Comparison of ENCODE assay signal across 23 cellular contexts in the genomic region with DNA sequence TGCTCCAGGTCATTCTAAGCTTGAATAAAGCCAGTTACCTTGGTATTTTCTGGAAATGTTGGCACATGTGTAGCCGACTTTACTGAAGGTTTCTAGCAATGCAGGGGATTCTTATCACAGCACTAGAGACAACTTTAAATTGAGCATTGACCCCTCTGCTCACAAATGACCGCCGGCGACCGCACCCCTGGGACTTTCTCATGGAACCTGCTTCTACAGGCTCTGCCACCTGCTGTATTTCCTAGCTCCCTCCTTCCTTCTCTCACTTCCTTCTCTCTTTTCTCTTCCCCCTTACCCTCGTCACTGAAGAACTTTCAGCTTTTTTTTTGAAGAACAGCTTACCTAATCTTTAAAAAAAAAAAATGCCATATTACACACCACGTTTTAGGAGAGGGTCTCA. TPM values are rescaled to one million over a fixed set of nuclear protein-coding genes. Genes with fewer than 3 reads are reported as not detected.
A peak's percentile ranks its signal among the peaks of the same experiment; 100 is the strongest.
DNase-seq lines count a peak whose midpoint lies in the region; ATAC-seq and TF ChIP-seq lines count a peak whose summit lies in the region.
"Had no signal": no experiment of that assay in that cellular context is flagged by ENCODE, and none has a peak within 500 bp of the region (broad histone marks: within the 10 kb centered on the region; RNA-seq: fewer than 3 reads in every experiment).

No MANE protein-coding gene starts in this region.

- intact Hi-C loops in colonic mucosa (cut with DNase I), result no loop called here

- peak; percentile 79 for DNase-seq in NOMO-1 treated with DMSO at 0.1 percent for 48 hours (lab: John Stamatoyannopoulos, UW; ENCODE audit: unreplicated experiment)
- DNase-seq in colonic mucosa, result peak; percentile 53
- DNase-seq in naive B cell, result no peak
- DNase-seq in DMS79 (lab: John Stamatoyannopoulos, UW), result no peak
- DNase-seq in ureter (ENCODE audit: low spot score), result no peak
- DNase-seq: BE2C; CD4-positive, CD25-positive, alpha-beta regulatory T cell; GOT3; NCI-H1105; NCI-H146; NCI-H2029; NCI-H2171; NCI-H345; NCI-H524; NCI-H774; RPMI8226; SHP77 treated with DMSO at 0.1 percent for 48 hours had no signal

- H3K27me3 ChIP-seq in colonic mucosa, result no peaks in the 10 kb centered on the region

- no peak overlapping the region for H3K27ac ChIP-seq in colonic mucosa
- H3K27ac ChIP-seq: A549, KMS-11, PC-9 had no signal

- H3K4me1 ChIP-seq in colonic mucosa, result no peaks in the 10 kb centered on the region
- H3K4me1 ChIP-seq: BE2C had no signal

- H3K9me3 ChIP-seq in colonic mucosa, result no peaks in the 10 kb centered on the region
- H3K9me3 ChIP-seq: A549, BE2C had no signal

- H3K36me3 Mint-ChIP-seq in naive B cell, result peaks cover 0 to 7% of the 10 kb centered on the region in 2 donors
- H3K36me3 Mint-ChIP-seq: CD4-positive, CD25-positive, alpha-beta regulatory T cell had no signal

- H3K36me3 ChIP-seq in colonic mucosa, result no peaks in the 10 kb centered on the region
- H3K36me3 ChIP-seq: BE2C had no signal

- H3K4me1 Mint-ChIP-seq in naive B cell, result peaks cover 16 to 23% (median 22%) of the 10 kb centered on the region in 3 donors
- H3K4me1 Mint-ChIP-seq: CD4-positive, CD25-positive, alpha-beta regulatory T cell had no signal

- no peaks in the 10 kb centered on the region for H3K9me3 Mint-ChIP-seq in naive B cell

- no peak for TF ChIP-seq CTCF in colonic mucosa (IDR thresholded peaks at IDR 0.05)

- H3K4me3 Mint-ChIP-seq in naive B cell, result peak overlapping the region in 4 of 8 donors; percentile 37 to 67 (median 42)
- H3K4me3 Mint-ChIP-seq: CD4-positive, CD25-positive, alpha-beta regulatory T cell had no signal

- H3K27ac Mint-ChIP-seq in naive B cell, result peak overlapping the region in 2 of 6 donors; percentile 79 to 93
- H3K27ac Mint-ChIP-seq: CD4-positive, CD25-positive, alpha-beta regulatory T cell had no signal

- no peaks in the 10 kb centered on the region for H3K27me3 Mint-ChIP-seq in naive B cell

- no peak overlapping the region for H3K9ac ChIP-seq in colonic mucosa (ENCODE audit: low read depth in 2 of 2, low read length in 2 of 2)
- H3K9ac ChIP-seq: KMS-11 had no signal

- ATAC-seq in GM19463 (IDR thresholded peaks at IDR 0.05; ENCODE audit: unreplicated experiment), result peak; percentile 53
- ATAC-seq in naive B cell (ENCODE audit: low read depth in 2 of 2), result peak; percentile 37 to 40
- ATAC-seq in GM18873 (IDR thresholded peaks at IDR 0.05; ENCODE audit: low FRiP score, unreplicated experiment), result no peak
- ATAC-seq: A549, SK-N-SH treated with all-trans-retinoic acid at 6 μM for 48 hours had no signal

- no peak overlapping the region for H3K4me3 ChIP-seq in colonic mucosa
- H3K4me3 ChIP-seq: A549, PC-9 had no signal

RNA-seq across cellular contexts. Expression of gene DAB2, which starts 30.9 kb away (rescaled TPM):
- total RNA-seq in colonic mucosa (10 to 100 TPM; 43.7 to 46.4 TPM), ureter (77.2 TPM)
- 1 to 10 TPM in 3 of 6 donors, under 1 TPM in 3; 0.17 to 2.0 (median 0.95) TPM for polyA plus RNA-seq in naive B cell (ENCODE audit: low read depth in 6 of 6)
- polyA plus RNA-seq: CD4-positive, CD25-positive, alpha-beta regulatory T cell had no signal

Comparison
In these comparisons a context has a peak if more than half of its experiments do, and no peak if none do; other contexts are left out.
1. DNase-seq: peak in NOMO-1 treated with DMSO at 0.1 percent for 48 hours (single experiment) and colonic mucosa (single experiment); none in naive B cell (single experiment), DMS79 (single experiment) and ureter (single experiment).